In genomic region chr12:109820921-109821381, GRCh38 we compare ENCODE assay signal across 13 cellular contexts. TPM values are rescaled to one million over a fixed set of nuclear protein-coding genes. Genes with fewer than 3 reads are reported as not detected.
DNase-seq lines count a peak whose midpoint lies in the region; ATAC-seq and TF ChIP-seq lines count a peak whose summit lies in the region.
"Had no signal": no experiment of that assay in that cellular context is flagged by ENCODE, and none has a peak within 500 bp of the region (broad histone marks: within the 10 kb centered on the region; RNA-seq: fewer than 3 reads in every experiment).

No MANE protein-coding gene starts in this region.

- peaks cover 11 to 21% of the 10 kb centered on the region in 2 donors for H3K4me1 ChIP-seq in esophagus (ENCODE audit: control insufficient read depth in 2 of 2, insufficient read depth in 2 of 2, low read length in 1 of 2)
- no peaks in the 10 kb centered on the region for H3K4me1 ChIP-seq in endodermal cell (ENCODE audit: control insufficient read depth, insufficient read depth, low read length)
- H3K4me1 ChIP-seq: psoas muscle had no signal

- peaks cover 5% of the 10 kb centered on the region for H3K36me3 Mint-ChIP-seq in endodermal cell (ENCODE audit: low read depth)

- ATAC-seq in HG02763 (IDR thresholded peaks at IDR 0.05; ENCODE audit: unreplicated experiment), result no peak
- no peak for ATAC-seq in GM18861 (IDR thresholded peaks at IDR 0.05; ENCODE audit: unreplicated experiment)
- ATAC-seq: psoas muscle had no signal

- DNase-seq in DMS 273 (lab: John Stamatoyannopoulos, UW; ENCODE audit: unreplicated experiment) (peak; percentile 97), NCI-H1105 treated with DMSO at 0.1 percent for 48 hours (lab: John Stamatoyannopoulos, UW) (peak; percentile 85), NCI-H69 (lab: John Stamatoyannopoulos, UW) (peak; percentile 93), endodermal cell (no peak)
- DNase-seq in activated effector memory CD4-positive, alpha-beta T cell treated with Interleukin-2 at 50 U/mL for 16 hours, result no peak
- DNase-seq: activated CD4-positive, alpha-beta T cell treated with anti-CD3 and anti-CD28 coated beads for 4 hours; left ventricle myocardium inferior; NCI-H1436 treated with DMSO at 0.1 percent for 48 hours; psoas muscle had no signal

- no peak overlapping the region for H3K4me3 Mint-ChIP-seq in endodermal cell

- H3K9me3 ChIP-seq in esophagus (ENCODE audit: control insufficient read depth in 2 of 2, insufficient read depth in 1 of 2, low read depth in 1 of 2, low read length in 1 of 2), result no peaks in the 10 kb centered on the region
- no peaks in the 10 kb centered on the region for H3K9me3 ChIP-seq in endodermal cell (ENCODE audit: control insufficient read depth, low read length)
- H3K9me3 ChIP-seq: left ventricle myocardium inferior, psoas muscle had no signal

- TF ChIP-seq CTCF in endodermal cell (conservative IDR thresholded peaks at IDR 0.05), result no peak

- H3K4me3 ChIP-seq in esophagus (ENCODE audit: low read depth in 1 of 2, low read length in 2 of 2), result no peak overlapping the region
- no peak overlapping the region for H3K4me3 ChIP-seq in endodermal cell (ENCODE audit: low read length)
- H3K4me3 ChIP-seq: left ventricle myocardium inferior, psoas muscle had no signal

- H3K36me3 ChIP-seq in esophagus (ENCODE audit: control insufficient read depth in 2 of 2, insufficient read depth in 2 of 2, low read length in 1 of 2) (peaks cover 0 to 2% of the 10 kb centered on the region in 2 donors), endodermal cell (ENCODE audit: control insufficient read depth, insufficient read depth, low read length) (no peaks in the 10 kb centered on the region)
- H3K36me3 ChIP-seq: left ventricle myocardium inferior had no signal

- H3K27ac ChIP-seq in esophagus (ENCODE audit: low read depth in 2 of 2, low read length in 1 of 2), result peak overlapping the region; percentile 68 to 92
- H3K27ac ChIP-seq in endodermal cell (ENCODE audit: low read depth, low read length), result no peak overlapping the region
- H3K27ac ChIP-seq: left ventricle myocardium inferior, psoas muscle had no signal

- H3K9me3 Mint-ChIP-seq in endodermal cell, result no peaks in the 10 kb centered on the region

- no peaks in the 10 kb centered on the region for H3K27me3 Mint-ChIP-seq in endodermal cell (ENCODE audit: insufficient read depth)

- peaks cover 7% of the 10 kb centered on the region for H3K4me1 Mint-ChIP-seq in endodermal cell

- 50 to 70% methylated on average over 13 of the region's 13 CpGs for WGBS in esophagus, 2 donors
- WGBS in endodermal cell (ENCODE audit: insufficient coverage in 1 of 2, insufficient read length in 1 of 2), 2 experiments, result 95 to 98% methylated on average over 13 of the region's 13 CpGs

- H3K27me3 ChIP-seq in esophagus (ENCODE audit: control insufficient read depth in 1 of 2, insufficient read depth in 2 of 2, low read length in 2 of 2), result no peaks in the 10 kb centered on the region
- no peaks in the 10 kb centered on the region for H3K27me3 ChIP-seq in endodermal cell (ENCODE audit: control insufficient read depth, insufficient read depth, low read length, poor library complexity, severe bottlenecking)

- no peak overlapping the region for H3K9ac ChIP-seq in endodermal cell (ENCODE audit: extremely low read depth, low read length, poor library complexity, severe bottlenecking)

- no peak overlapping the region for H3K27ac Mint-ChIP-seq in endodermal cell

RNA-seq across cellular contexts. Expression of gene TRPV4, which starts 12.2 kb away (rescaled TPM):
- polyA plus RNA-seq in esophagus, result 10 to 100 TPM in 1 of 2 donors, 1 to 10 TPM in 1; 6.7 to 10.7 TPM
- 10 to 100 TPM; 14.0 to 14.2 TPM for total RNA-seq in endodermal cell
- 2.4 TPM for polyA plus RNA-seq in endodermal cell (2013, experiment 1 of 2)
- polyA plus RNA-seq in endodermal cell (2013, experiment 2 of 2), result 2.6 TPM
- total RNA-seq: T-helper 1 cell treated with Interleukin-12 subunit alpha and Interleukin-12 subunit beta and Interleukin-4 antibody, amounts not matched to agents 30 ng/mL and 1 ng/mL, for 36 hours had no signal

RNA-seq across cellular contexts. Expression of gene GLTP, which starts 59.4 kb away (rescaled TPM):
- polyA plus RNA-seq in esophagus, result 100 to 1,000 TPM; 270 to 383 TPM
- 10 to 100 TPM; 15.2 to 20.9 TPM for total RNA-seq in endodermal cell
- 21.3 TPM for polyA plus RNA-seq in endodermal cell (2013, experiment 1 of 2)
- polyA plus RNA-seq in endodermal cell (2013, experiment 2 of 2), result 20.8 TPM

Comparison
In these comparisons a context has a peak if more than half of its experiments do, and no peak if none do; other contexts are left out.
1. DNase-seq: peak in DMS 273 (single experiment), NCI-H1105 treated with DMSO at 0.1 percent for 48 hours (single experiment) and NCI-H69 (single experiment); none in endodermal cell (single experiment) and activated effector memory CD4-positive, alpha-beta T cell treated with Interleukin-2 at 50 U/mL for 16 hours (single experiment).